In genomic region chr12:57131896-57132744, GRCh38 we compare ENCODE assay signal across 1 cellular context.
TF ChIP-seq lines count a peak whose summit lies in the region.

No MANE protein-coding gene starts in this region.

TF ChIP-seq in H1, 55 proteins besides CTCF, POLR2A, EP300 and RAD21:
- TF ChIP-seq SIRT6 (IDR thresholded peaks at IDR 0.05; ENCODE audit: low read length), result no peak
- TF ChIP-seq BACH1 (IDR thresholded peaks at IDR 0.05; ENCODE audit: low read length), result no peak
- TF ChIP-seq PHF8 (conservative IDR thresholded peaks at IDR 0.05; ENCODE audit: low read depth, low read length), result no peak
- TF ChIP-seq CBX8 (IDR thresholded peaks at IDR 0.05; ENCODE audit: borderline replicate concordance, low read depth, low read length), result no peak
- no peak for TF ChIP-seq EGR1 (IDR thresholded peaks at IDR 0.05; ENCODE audit: borderline replicate concordance, low read depth, low read length)
- TF ChIP-seq RBBP5 (IDR thresholded peaks at IDR 0.05; ENCODE audit: borderline replicate concordance, low read depth, low read length), result no peak
- TF ChIP-seq CHD1 (IDR thresholded peaks at IDR 0.05; ENCODE audit: low read depth, low read length), result no peak
- no peak for TF ChIP-seq RXRA (IDR thresholded peaks at IDR 0.05; ENCODE audit: insufficient read depth, low read depth, low read length)
